Comparison of ENCODE assay signal across 33 cellular contexts in genomic region chr6:165019681-165020080, GRCh38.
DNase-seq lines count a peak whose midpoint lies in the region; ATAC-seq, FAIRE-seq and TF ChIP-seq lines count a peak whose summit lies in the region.
"Had no signal": no experiment of that assay in that cellular context is flagged by ENCODE, and none has a peak within 500 bp of the region (broad histone marks: within the 10 kb centered on the region; RNA-seq: fewer than 3 reads in every experiment).

No MANE protein-coding gene starts in this region.

- H3K27me3 ChIP-seq in liver (ENCODE audit: control insufficient read depth in 4 of 4, insufficient read depth in 4 of 4, low read length in 3 of 4) = no peaks in the 10 kb centered on the region
- no peaks in the 10 kb centered on the region for H3K27me3 ChIP-seq in HepG2 (ENCODE audit: control insufficient read depth in 1 of 2, insufficient read depth in 2 of 2, low read length in 2 of 2)
- no peaks in the 10 kb centered on the region for H3K27me3 ChIP-seq in right lobe of liver
- H3K27me3 ChIP-seq: BE2C; BLaER1; BLaER1 treated with 17β-estradiol and CSF1 and Interleukin-3, amounts not matched to agents 10 nM and 100 nM had no signal

- H3K36me3 ChIP-seq in liver (ENCODE audit: control insufficient read depth in 4 of 4, insufficient read depth in 3 of 4, low read depth in 1 of 4, low read length in 3 of 4) = no peaks in the 10 kb centered on the region
- no peaks in the 10 kb centered on the region for H3K36me3 ChIP-seq in HepG2 (replicated peaks in 1 of 2; ENCODE audit: control insufficient read depth in 1 of 2, insufficient read depth in 2 of 2, low read length in 2 of 2)
- H3K36me3 ChIP-seq in right lobe of liver = no peaks in the 10 kb centered on the region
- H3K36me3 ChIP-seq: BE2C; BLaER1; BLaER1 treated with 17β-estradiol and CSF1 and Interleukin-3, amounts not matched to agents 10 nM and 100 nM had no signal

- no peak overlapping the region for H3K4me3 ChIP-seq in liver (ENCODE audit: low read depth in 1 of 3, low read length in 3 of 3)
- no peak overlapping the region for H3K4me3 ChIP-seq in HepG2 (replicated peaks in 1 of 3; ENCODE audit: insufficient read depth in 1 of 3, low read depth in 2 of 3, low read length in 3 of 3)
- no peak overlapping the region for H3K4me3 ChIP-seq in right lobe of liver
- H3K4me3 ChIP-seq: A549; BLaER1; BLaER1 treated with 17β-estradiol and CSF1 and Interleukin-3, amounts not matched to agents 10 nM and 100 nM had no signal

- no peak overlapping the region for H3K9ac ChIP-seq in liver (ENCODE audit: low read depth in 1 of 2, low read length in 2 of 2)
- H3K9ac ChIP-seq in HepG2 (ENCODE audit: insufficient read depth, low read depth, low read length) = no peak overlapping the region
- H3K9ac ChIP-seq: BLaER1; BLaER1 treated with 17β-estradiol and CSF1 and Interleukin-3, amounts not matched to agents 10 nM and 100 nM had no signal

- in situ Hi-C loops in HepG2 (cut with HindIII; ENCODE audit: extremely low pct_ligation_motif_present, low pct_unique_long_range_greater_than_20kb) = no loop called here

- intact Hi-C loops in HepG2 (cut with micrococcal nuclease; ENCODE audit: unreplicated experiment) (no loop called here), right lobe of liver (cut with DNase I) (no loop called here)

- no peaks in the 10 kb centered on the region for H3K79me2 ChIP-seq in HepG2 (ENCODE audit: insufficient read depth, low read length)

- H3K4me2 ChIP-seq in HepG2 (ENCODE audit: low read depth, low read length) = no peak overlapping the region
- H3K4me2 ChIP-seq: A549; BLaER1; BLaER1 treated with 17β-estradiol and CSF1 and Interleukin-3, amounts not matched to agents 10 nM and 100 nM had no signal

- BruUV-seq in HepG2 (replicated peaks; lab: Mats Ljungman, UMichigan) = no TSS peak

- TF ChIP-seq CTCF in liver (IDR thresholded peaks at IDR 0.05; ENCODE audit: low read depth, low read length, missing input control) (no peak), HepG2 (CRISPR knock-in tag; IDR thresholded peaks at IDR 0.05) (no peak), right lobe of liver (IDR thresholded peaks at IDR 0.05) (no peak)

- CTCF ChIA-PET in HepG2 (lab: Yijun Ruan, JAX; ENCODE audit: low intra/inter-chr PET ratio, low total read pairs) = no interaction called here

- TF ChIP-seq POLR2A in HepG2 (IDR thresholded peaks at IDR 0.05; ENCODE audit: insufficient read depth in 1 of 2, low read depth in 2 of 2, low read length in 2 of 2) (no peak), right lobe of liver (IDR thresholded peaks at IDR 0.05) (no peak)

- no peak overlapping the region for H2AFZ ChIP-seq in HepG2 (ENCODE audit: low read length)

- WGBS in liver = 39% methylated on average over 2 of the region's 2 CpGs
- under 1% methylated on average over 2 of the region's 2 CpGs for WGBS in HepG2 (ENCODE audit: low lambda C conversion rate)
- WGBS in right lobe of liver (ENCODE audit: insufficient coverage, low coverage, low lambda C conversion rate, missing lambda C conversion rate) = 27% methylated on average over 2 of the region's 2 CpGs

- no peaks in the 10 kb centered on the region for H3K9me3 ChIP-seq in liver (ENCODE audit: control insufficient read depth in 4 of 4, low read length in 3 of 4)
- peaks cover 81% of the 10 kb centered on the region for H3K9me3 ChIP-seq in HepG2 (ENCODE audit: low read length)
- H3K9me3 ChIP-seq in right lobe of liver = no peaks in the 10 kb centered on the region
- H3K9me3 ChIP-seq: A549; BE2C; BLaER1; BLaER1 treated with 17β-estradiol and CSF1 and Interleukin-3, amounts not matched to agents 10 nM and 100 nM; Caco-2 had no signal

- POLR2A ChIA-PET in HepG2 (lab: Yijun Ruan, JAX) = no interaction called here

- DNase-seq in HepG2 (ENCODE audit: low spot score) = no peak
- no peak for DNase-seq in left lobe of liver (ENCODE audit: low spot score)
- no peak for DNase-seq in right lobe of liver
- DNase-seq in NCI-H2029 (lab: John Stamatoyannopoulos, UW) = no peak
- no peak for DNase-seq in RKO (ENCODE audit: low spot score)
- DNase-seq: 8988T; ACHN; AML-193; BE2C; C1 segment of cervical spinal cord; Caco-2; Calu3; CD4-positive, alpha-beta memory T cell; CD4-positive, alpha-beta T cell; CD4-positive, CD25-positive, alpha-beta regulatory T cell; CD8-positive, alpha-beta memory T cell; CD8-positive, alpha-beta T cell; COR-L47; DMS 273 treated with DMSO at 0.1 percent for 48 hours; DMS153; DMS53; DMS79; DMS79 treated with DMSO at 0.1 percent for 48 hours; DND-41; EL had no signal

- no peaks in the 10 kb centered on the region for H4K20me1 ChIP-seq in HepG2 (ENCODE audit: insufficient read depth, low read length)
- H4K20me1 ChIP-seq: BLaER1; BLaER1 treated with 17β-estradiol and CSF1 and Interleukin-3, amounts not matched to agents 10 nM and 100 nM had no signal

- no peak for FAIRE-seq in HepG2 (lab: Jason Lieb, UNC)
- FAIRE-seq: A204.1, A549, D721Med had no signal

- no peak for TF ChIP-seq EP300 in HepG2 (IDR thresholded peaks at IDR 0.05; ENCODE audit: low read depth in 2 of 2, low read length in 2 of 2)
- no peak for TF ChIP-seq EP300 in HepG2 (CRISPR knock-in tag; IDR thresholded peaks at IDR 0.05; ENCODE audit: borderline replicate concordance)

- no peak for ATAC-seq in HepG2
- peak; percentile 63 for ATAC-seq in left lobe of liver
- peak; percentile 47 to 91 (median 68) for ATAC-seq in right lobe of liver
- ATAC-seq: A549; CD8-positive, alpha-beta T cell had no signal

- H3K27ac ChIP-seq in liver (ENCODE audit: low read depth in 1 of 2, low read length in 2 of 2) (no peak overlapping the region), HepG2 (ENCODE audit: extremely low read length, insufficient read depth, low read length) (no peak overlapping the region), right lobe of liver (no peak overlapping the region)
- H3K27ac ChIP-seq: 22Rv1; A549; BLaER1; BLaER1 treated with 17β-estradiol and CSF1 and Interleukin-3, amounts not matched to agents 10 nM and 100 nM; C4-2B had no signal

- peaks cover 3 to 11% (median 8%) of the 10 kb centered on the region in 4 donors for H3K4me1 ChIP-seq in liver (ENCODE audit: control insufficient read depth in 4 of 4, insufficient read depth in 4 of 4, low read length in 3 of 4)
- no peaks in the 10 kb centered on the region for H3K4me1 ChIP-seq in HepG2 (ENCODE audit: insufficient read depth, low read length)
- peaks cover 0 to 4% (median 0%) of the 10 kb centered on the region in 4 donors for H3K4me1 ChIP-seq in right lobe of liver
- H3K4me1 ChIP-seq: A549; BE2C; BLaER1; BLaER1 treated with 17β-estradiol and CSF1 and Interleukin-3, amounts not matched to agents 10 nM and 100 nM; Caco-2 had no signal

- TF ChIP-seq RAD21 in liver (IDR thresholded peaks at IDR 0.05) (no peak), HepG2 (CRISPR knock-in tag; IDR thresholded peaks at IDR 0.05) (no peak)

TF ChIP-seq in liver, 16 proteins besides CTCF, POLR2A, EP300 and RAD21:
- TF ChIP-seq RXRA (IDR thresholded peaks at IDR 0.05) (no peak), HNF4A (conservative IDR thresholded peaks at IDR 0.05) (peak; percentile 59 to 64)

TF ChIP-seq in HepG2, 621 proteins besides CTCF, POLR2A, EP300 and RAD21:
- no peak for TF ChIP-seq ZSCAN30 (CRISPR knock-in tag; IDR thresholded peaks at IDR 0.05)
- no peak for TF ChIP-seq NPAS2 (CRISPR knock-in tag; IDR thresholded peaks at IDR 0.05; ENCODE audit: borderline replicate concordance)
- TF ChIP-seq ZNF24 (IDR thresholded peaks at IDR 0.05) = no peak
